ENCODE assay signal across 8 cellular contexts in genomic region chr1:184805667-184806295, GRCh38. TPM values are rescaled to one million over a fixed set of nuclear protein-coding genes. Genes with fewer than 3 reads are reported as not detected.
DNase-seq lines count a peak whose midpoint lies in the region; ATAC-seq and TF ChIP-seq lines count a peak whose summit lies in the region.

No MANE protein-coding gene starts in this region.

- intact Hi-C loops in left colon (cut with DNase I, micrococcal nuclease): loop anchor here (2.0 to 10.0 kb wide), 3 partner anchors 51 to 179 kb away; partner anchors contain the start of gene EDEM3 (in 1 of the 2)

- TF ChIP-seq CTCF in AG10803 (conservative IDR thresholded peaks at IDR 0.05; ENCODE audit: low read length): peak; percentile 97

- DNase-seq in AG10803 (ENCODE audit: low read depth): peak; percentile 80
- DNase-seq in NCI-H345 (lab: John Stamatoyannopoulos, UW): peak; percentile 71
- DNase-seq in activated CD4-positive, CD25-positive, alpha-beta regulatory T cell treated with anti-CD3 and anti-CD28 coated beads, Interleukin-2, amount 50 U/mL, for 72 hours: peak; percentile 84
- DNase-seq in cerebellar cortex (ENCODE audit: low spot score): peak; percentile 90
- DNase-seq in left colon: peak; percentile 78 to 94
- peak; percentile 80 for DNase-seq in stimulated activated CD4-positive, alpha-beta T cell treated with anti-CD3 and anti-CD28 coated beads, Interleukin-1b, Interleukin-23, amount 100 ng/mL, for 48 hours

- ATAC-seq in GM19025 (IDR thresholded peaks at IDR 0.05; ENCODE audit: low read depth, unreplicated experiment) (peak; percentile 86), HG03196 (IDR thresholded peaks at IDR 0.05; ENCODE audit: unreplicated experiment) (peak; percentile 90), left colon (peak; percentile 98)

- H3K4me3 ChIP-seq in AG10803 (ENCODE audit: low read length): no peak overlapping the region

RNA-seq across cellular contexts. Expression of gene EDEM3, which starts 51.1 kb away (rescaled TPM):
- 10 to 100 TPM; 68.6 to 81.6 TPM for total RNA-seq in left colon
